10 cellular contexts compared by ENCODE assay signal in genomic region chr12:6367969-6368892, GRCh38. TPM values are rescaled to one million over a fixed set of nuclear protein-coding genes. Genes with fewer than 3 reads are reported as not detected.
DNase-seq lines count a peak whose midpoint lies in the region; TF ChIP-seq lines count a peak whose summit lies in the region.
"Had no signal": no experiment of that assay in that cellular context is flagged by ENCODE, and none has a peak within 500 bp of the region (broad histone marks: within the 10 kb centered on the region; RNA-seq: fewer than 3 reads in every experiment).

No MANE protein-coding gene starts in this region.

- no peaks in the 10 kb centered on the region for H3K9me3 Mint-ChIP-seq in activated T-helper 1 cell treated with anti-CD3 and anti-CD28 coated beads, Interleukin-12 subunit alpha, Interleukin-12 subunit beta, Interleukin-2, Interleukin-4 antibody, amounts not matched to agents 30 ng/mL and 10 ng/mL and 1 ng/mL, durations not matched to agents 14 hours and 24 hours and 36 hours
- H3K9me3 Mint-ChIP-seq: T-helper 1 cell treated with Interleukin-12 subunit alpha and Interleukin-12 subunit beta and Interleukin-4 antibody, amounts not matched to agents 30 μg/mL and 1 μg/mL, for 36 hours had no signal

- DNase-seq in KBM-7 = peak; percentile 67
- no peak for DNase-seq in activated T-helper 1 cell treated with anti-CD3 and anti-CD28 coated beads, Interleukin-12 subunit alpha, Interleukin-12 subunit beta, Interleukin-2, Interleukin-4 antibody, amounts not matched to agents 30 ng/mL and 10 ng/mL and 1 ng/mL, durations not matched to agents 14 hours and 24 hours and 36 hours (ENCODE audit: low spot score)
- DNase-seq in T-helper 9 cell = no peak
- DNase-seq in SHP77 (lab: John Stamatoyannopoulos, UW) = no peak
- DNase-seq in suprapubic skin (ENCODE audit: low spot score in 2 of 2) = no peak
- no peak for DNase-seq in NCI-H69 (lab: John Stamatoyannopoulos, UW)
- DNase-seq: brain microvascular endothelial cell had no signal

- no peaks in the 10 kb centered on the region for H3K9me3 ChIP-seq in BLaER1 treated with 17β-estradiol and CSF1 and Interleukin-3, amounts not matched to agents 10 nM and 100 nM (replicated peaks in 1 of 11)
- no peaks in the 10 kb centered on the region for H3K9me3 ChIP-seq in muscle layer of duodenum (ENCODE audit: control insufficient read depth in 1 of 2, low read length in 2 of 2)
- H3K9me3 ChIP-seq in suprapubic skin = no peaks in the 10 kb centered on the region

- no peaks in the 10 kb centered on the region for H3K27me3 Mint-ChIP-seq in activated T-helper 1 cell treated with anti-CD3 and anti-CD28 coated beads, Interleukin-12 subunit alpha, Interleukin-12 subunit beta, Interleukin-2, Interleukin-4 antibody, amounts not matched to agents 30 ng/mL and 10 ng/mL and 1 ng/mL, durations not matched to agents 14 hours and 24 hours and 36 hours (ENCODE audit: insufficient read depth)

- no peak for TF ChIP-seq CTCF in suprapubic skin (IDR thresholded peaks at IDR 0.05)

- in situ Hi-C loops in KBM-7 (cut with MboI; ENCODE audit: low pct_unique_long_range_greater_than_20kb, low sequenced_read_pairs) = no loop called here

- H3K27ac ChIP-seq in BLaER1 treated with 17β-estradiol and CSF1 and Interleukin-3, amounts not matched to agents 10 nM and 100 nM = peak overlapping the region in 10 of 11 experiments; percentile 41 to 73 (median 56); a peak in 19 of 22 replicates
- H3K27ac ChIP-seq in muscle layer of duodenum (ENCODE audit: low read length) = peak overlapping the region; percentile 9
- H3K27ac ChIP-seq in suprapubic skin = no peak overlapping the region
- H3K27ac ChIP-seq: brain microvascular endothelial cell had no signal

- peaks cover 0 to 9% (median 7%) of the 10 kb centered on the region in 11 experiments; a peak in 9 of 22 replicates for H3K27me3 ChIP-seq in BLaER1 treated with 17β-estradiol and CSF1 and Interleukin-3, amounts not matched to agents 10 nM and 100 nM
- H3K27me3 ChIP-seq in muscle layer of duodenum (ENCODE audit: low read depth, low read length) = no peaks in the 10 kb centered on the region
- H3K27me3 ChIP-seq in suprapubic skin = no peaks in the 10 kb centered on the region
- H3K27me3 ChIP-seq: brain microvascular endothelial cell had no signal

- no peak overlapping the region for H3K4me3 Mint-ChIP-seq in activated T-helper 1 cell treated with anti-CD3 and anti-CD28 coated beads, Interleukin-12 subunit alpha, Interleukin-12 subunit beta, Interleukin-2, Interleukin-4 antibody, amounts not matched to agents 30 ng/mL and 10 ng/mL and 1 ng/mL, durations not matched to agents 14 hours and 24 hours and 36 hours
- H3K4me3 Mint-ChIP-seq: T-helper 1 cell treated with Interleukin-12 subunit alpha and Interleukin-12 subunit beta and Interleukin-4 antibody, amounts not matched to agents 30 μg/mL and 1 μg/mL, for 36 hours had no signal

- peak overlapping the region in 6 of 11 experiments; percentile 31 to 50 (median 38); a peak in 7 of 22 replicates for H3K9ac ChIP-seq in BLaER1 treated with 17β-estradiol and CSF1 and Interleukin-3, amounts not matched to agents 10 nM and 100 nM

- peaks cover 27% of the 10 kb centered on the region for H3K4me1 Mint-ChIP-seq in activated T-helper 1 cell treated with anti-CD3 and anti-CD28 coated beads, Interleukin-12 subunit alpha, Interleukin-12 subunit beta, Interleukin-2, Interleukin-4 antibody, amounts not matched to agents 30 ng/mL and 10 ng/mL and 1 ng/mL, durations not matched to agents 14 hours and 24 hours and 36 hours (ENCODE audit: low read depth)

- TF ChIP-seq EP300 in suprapubic skin (IDR thresholded peaks at IDR 0.05) = no peak

- no peaks in the 10 kb centered on the region for H3K36me3 ChIP-seq in BLaER1 treated with 17β-estradiol and CSF1 and Interleukin-3, amounts not matched to agents 10 nM and 100 nM
- H3K36me3 ChIP-seq in muscle layer of duodenum (ENCODE audit: control insufficient read depth in 1 of 2, insufficient read depth in 2 of 2, low read length in 2 of 2) = no peaks in the 10 kb centered on the region
- no peaks in the 10 kb centered on the region for H3K36me3 ChIP-seq in suprapubic skin
- H3K36me3 ChIP-seq: brain microvascular endothelial cell had no signal

- H3K4me3 ChIP-seq in BLaER1 treated with 17β-estradiol and CSF1 and Interleukin-3, amounts not matched to agents 10 nM and 100 nM = no peak overlapping the region
- H3K4me3 ChIP-seq in muscle layer of duodenum (ENCODE audit: low read depth in 1 of 2, low read length in 2 of 2) = no peak overlapping the region
- H3K4me3 ChIP-seq in suprapubic skin = no peak overlapping the region

- no peak for TF ChIP-seq POLR2A in suprapubic skin (IDR thresholded peaks at IDR 0.05)

- H3K4me2 ChIP-seq in BLaER1 treated with 17β-estradiol and CSF1 and Interleukin-3, amounts not matched to agents 10 nM and 100 nM = peak overlapping the region; percentile 38 to 79 (median 68)

- H3K4me1 ChIP-seq in BLaER1 treated with 17β-estradiol and CSF1 and Interleukin-3, amounts not matched to agents 10 nM and 100 nM = peaks cover 65 to 78% (median 70%) of the 10 kb centered on the region in 10 experiments
- H3K4me1 ChIP-seq in muscle layer of duodenum (ENCODE audit: control insufficient read depth in 1 of 2, insufficient read depth in 2 of 2, low read length in 2 of 2) = peaks cover 4% of the 10 kb centered on the region in 2 donors
- peaks cover 64% of the 10 kb centered on the region for H3K4me1 ChIP-seq in suprapubic skin

- no peaks in the 10 kb centered on the region for H4K20me1 ChIP-seq in BLaER1 treated with 17β-estradiol and CSF1 and Interleukin-3, amounts not matched to agents 10 nM and 100 nM

- WGBS in suprapubic skin = 67% methylated on average over 15 of the region's 15 CpGs

- intact Hi-C loops in activated T-helper 1 cell treated with anti-CD3 and anti-CD28 coated beads, Interleukin-12 subunit alpha, Interleukin-12 subunit beta, Interleukin-2, Interleukin-4 antibody, amounts not matched to agents 30 ng/mL and 10 ng/mL and 1 ng/mL, durations not matched to agents 14 hours and 24 hours and 36 hours (cut with micrococcal nuclease) = loop anchor here (1.0 kb wide), 2 partner anchors 33 to 45 kb away; no protein-coding TSS in a partner anchor

- peak overlapping the region; percentile 16 for H3K27ac Mint-ChIP-seq in activated T-helper 1 cell treated with anti-CD3 and anti-CD28 coated beads, Interleukin-12 subunit alpha, Interleukin-12 subunit beta, Interleukin-2, Interleukin-4 antibody, amounts not matched to agents 30 ng/mL and 10 ng/mL and 1 ng/mL, durations not matched to agents 14 hours and 24 hours and 36 hours
- H3K27ac Mint-ChIP-seq: T-helper 1 cell treated with Interleukin-12 subunit alpha and Interleukin-12 subunit beta and Interleukin-4 antibody, amounts not matched to agents 30 μg/mL and 1 μg/mL, for 36 hours had no signal

- H3K36me3 Mint-ChIP-seq in activated T-helper 1 cell treated with anti-CD3 and anti-CD28 coated beads, Interleukin-12 subunit alpha, Interleukin-12 subunit beta, Interleukin-2, Interleukin-4 antibody, amounts not matched to agents 30 ng/mL and 10 ng/mL and 1 ng/mL, durations not matched to agents 14 hours and 24 hours and 36 hours (ENCODE audit: low read depth) = no peaks in the 10 kb centered on the region

RNA-seq across cellular contexts. Expression of gene SCNN1A, which starts 7.1 kb away (rescaled TPM):
- 0.05 and 0.32 TPM in 2 replicates for total RNA-seq in activated T-helper 1 cell treated with anti-CD3 and anti-CD28 coated beads, Interleukin-12 subunit alpha, Interleukin-12 subunit beta, Interleukin-2, Interleukin-4 antibody, amounts not matched to agents 30 ng/mL and 10 ng/mL and 1 ng/mL, durations not matched to agents 14 hours and 24 hours and 36 hours
- 100 to 1,000 TPM in 1 of 4 donors, 10 to 100 TPM in 3; 74.2 to 143 (median 93.7) TPM for total RNA-seq in suprapubic skin

RNA-seq across cellular contexts. Expression of gene LTBR, which starts 15.7 kb away (rescaled TPM):
- 0.64 and 1.3 TPM in 2 replicates for total RNA-seq in activated T-helper 1 cell treated with anti-CD3 and anti-CD28 coated beads, Interleukin-12 subunit alpha, Interleukin-12 subunit beta, Interleukin-2, Interleukin-4 antibody, amounts not matched to agents 30 ng/mL and 10 ng/mL and 1 ng/mL, durations not matched to agents 14 hours and 24 hours and 36 hours
- 100 to 1,000 TPM; 157 to 297 (median 204) TPM for total RNA-seq in suprapubic skin

RNA-seq across cellular contexts. Expression of gene TNFRSF1A, which starts 26.4 kb away (rescaled TPM):
- total RNA-seq in activated T-helper 1 cell treated with anti-CD3 and anti-CD28 coated beads, Interleukin-12 subunit alpha, Interleukin-12 subunit beta, Interleukin-2, Interleukin-4 antibody, amounts not matched to agents 30 ng/mL and 10 ng/mL and 1 ng/mL, durations not matched to agents 14 hours and 24 hours and 36 hours = 51.4 and 55.9 TPM in 2 replicates
- 100 to 1,000 TPM; 276 to 352 (median 281) TPM for total RNA-seq in suprapubic skin

RNA-seq across cellular contexts. Expression of gene PLEKHG6, which starts 57.7 kb away (rescaled TPM):
- not detected in 2 replicates for total RNA-seq in activated T-helper 1 cell treated with anti-CD3 and anti-CD28 coated beads, Interleukin-12 subunit alpha, Interleukin-12 subunit beta, Interleukin-2, Interleukin-4 antibody, amounts not matched to agents 30 ng/mL and 10 ng/mL and 1 ng/mL, durations not matched to agents 14 hours and 24 hours and 36 hours
- 10 to 100 TPM; 12.4 to 29.9 (median 27.8) TPM for total RNA-seq in suprapubic skin

Comparison
In these comparisons a context has a peak if more than half of its experiments do, and no peak if none do; other contexts are left out.
1. RNA of gene SCNN1A, which starts 7.1 kb away (total RNA-seq): 74.2 to 143 TPM in suprapubic skin; 0.05 to 0.32 TPM in activated T-helper 1 cell treated with anti-CD3 and anti-CD28 coated beads, Interleukin-12 subunit alpha, Interleukin-12 subunit beta, Interleukin-2, Interleukin-4 antibody, amounts not matched to agents 30 ng/mL and 10 ng/mL and 1 ng/mL, durations not matched to agents 14 hours and 24 hours and 36 hours; every median in the first group is over 10 times any median in the second.
2. RNA of gene LTBR, which starts 15.7 kb away (total RNA-seq): 157 to 297 TPM in suprapubic skin; 0.64 to 1.3 TPM in activated T-helper 1 cell treated with anti-CD3 and anti-CD28 coated beads, Interleukin-12 subunit alpha, Interleukin-12 subunit beta, Interleukin-2, Interleukin-4 antibody, amounts not matched to agents 30 ng/mL and 10 ng/mL and 1 ng/mL, durations not matched to agents 14 hours and 24 hours and 36 hours; every median in the first group is over 10 times any median in the second.